17 cellular contexts compared by ENCODE assay signal in genomic region chr4:152606800-152607577, GRCh38.
DNase-seq lines count a peak whose midpoint lies in the region; ATAC-seq and TF ChIP-seq lines count a peak whose summit lies in the region.
"Had no signal": no experiment of that assay in that cellular context is flagged by ENCODE, and none has a peak within 500 bp of the region (broad histone marks: within the 10 kb centered on the region; RNA-seq: fewer than 3 reads in every experiment).

No MANE protein-coding gene starts in this region.

- no peak overlapping the region for H3K9ac ChIP-seq in PC-3 (ENCODE audit: low read length)

- H3K9me3 ChIP-seq in HEK293 (ENCODE audit: control insufficient read depth, insufficient read depth, low read depth, low read length) (no peaks in the 10 kb centered on the region), PC-3 (ENCODE audit: low read length) (no peaks in the 10 kb centered on the region), neuron (ENCODE audit: low read length) (peaks cover 3% of the 10 kb centered on the region)
- H3K9me3 ChIP-seq: spleen, testis had no signal

- no peaks in the 10 kb centered on the region for H3K27me3 ChIP-seq in PC-3 (ENCODE audit: low read length)
- peaks cover 3% of the 10 kb centered on the region for H3K27me3 ChIP-seq in neuron (ENCODE audit: insufficient read depth, low read length)
- H3K27me3 ChIP-seq: spleen, testis had no signal

- peak overlapping the region; percentile 72 for H3K4me2 ChIP-seq in PC-3 (ENCODE audit: low read length)

- DNase-seq in PC-3 (peak; percentile 52), epithelial cell of esophagus (ENCODE audit: low read depth) (peak; percentile 40), left cardiac atrium (no peak), NAMALWA (ENCODE audit: low spot score) (no peak)
- DNase-seq: activated CD4-positive, alpha-beta T cell treated with anti-CD3 and anti-CD28 coated beads for 1 hour; activated T-cell treated with anti-CD3 and anti-CD28 coated beads, Interleukin-2, amount 50 U/mL, for 48 hours; effector CD8-positive, alpha-beta T cell; GDM1; NCI-H774; SIG-M5; spleen; testis had no signal

- POLR2A ChIA-PET in HEK293 (lab: Yijun Ruan, JAX) (no interaction called here), PC-3 (lab: Charles Lee; ENCODE audit: unreplicated experiment) (interaction anchor here (0.6 kb wide), 1 partner anchor 53 kb away, joined by 3 read pairs; no protein-coding TSS in a partner anchor)

- H3K79me2 ChIP-seq in PC-3 (ENCODE audit: low read length): no peaks in the 10 kb centered on the region

- H3K9me2 ChIP-seq in PC-3 (replicated peaks; ENCODE audit: low read length): no peaks in the 10 kb centered on the region

- no TSS peak for BruUV-seq in PC-3 (replicated peaks; lab: Mats Ljungman, UMichigan)

- CTCF ChIA-PET in HEK293 (lab: Yijun Ruan, JAX) (interaction anchor here (0.7 kb wide), 1 partner anchor 102 kb away, joined by 3 read pairs; no protein-coding TSS in a partner anchor), PC-3 (lab: Charles Lee) (interaction anchor here (0.5 kb wide), 1 partner anchor 39 kb away, joined by 7 read pairs; no protein-coding TSS in a partner anchor)

- H3F3A ChIP-seq in PC-3 (ENCODE audit: low read length, unreplicated experiment): no peaks in the 10 kb centered on the region

- H4K20me1 ChIP-seq in PC-3 (ENCODE audit: low read length): no peaks in the 10 kb centered on the region

- H3K27ac ChIP-seq in HEK293 (ENCODE audit: extremely low read depth, low read depth, low read length) (no peak overlapping the region), PC-3 (ENCODE audit: low read length) (no peak overlapping the region)
- H3K27ac ChIP-seq: spleen, testis had no signal

- no peak for TF ChIP-seq CTCF in HEK293 (tag by site-specific recombination; IDR thresholded peaks at IDR 0.05)
- no peak for TF ChIP-seq CTCF in PC-3 (conservative IDR thresholded peaks at IDR 0.05; ENCODE audit: low read depth, low read length)
- TF ChIP-seq CTCF in epithelial cell of esophagus (IDR thresholded peaks at IDR 0.05; ENCODE audit: insufficient read depth, low read depth, low read length, missing control alignments): peak; percentile 1

- intact Hi-C loops in PC-3 (cut with micrococcal nuclease) (no loop called here), left cardiac atrium (cut with DNase I) (no loop called here)

- H3K36me3 ChIP-seq in HEK293 (ENCODE audit: control insufficient read depth in 2 of 2, insufficient read depth in 1 of 2, low read length in 2 of 2): no peaks in the 10 kb centered on the region
- H3K36me3 ChIP-seq in PC-3 (ENCODE audit: low read depth, low read length): no peaks in the 10 kb centered on the region
- H3K36me3 ChIP-seq in neuron (ENCODE audit: insufficient read depth, low read length): no peaks in the 10 kb centered on the region
- H3K36me3 ChIP-seq: spleen had no signal

- ATAC-seq in PC-3 (peak; percentile 93), left cardiac atrium (no peak), GM18868 (IDR thresholded peaks at IDR 0.05; ENCODE audit: unreplicated experiment) (no peak), HG03457 (IDR thresholded peaks at IDR 0.05; ENCODE audit: unreplicated experiment) (no peak)
- ATAC-seq: left lobe of liver had no signal

- H2AFZ ChIP-seq in PC-3 (ENCODE audit: low read length): peak overlapping the region; percentile 63
- peak overlapping the region; percentile 64 for H2AFZ ChIP-seq in neuron (ENCODE audit: low read depth, low read length)

- H3K4me1 ChIP-seq in HEK293 (ENCODE audit: control insufficient read depth, insufficient read depth, low read length): peaks cover 3% of the 10 kb centered on the region; the same call in 1 of the 2 replicates
- peaks cover 9% of the 10 kb centered on the region for H3K4me1 ChIP-seq in PC-3 (ENCODE audit: insufficient read depth, low read length)
- peaks cover 25% of the 10 kb centered on the region for H3K4me1 ChIP-seq in neuron (ENCODE audit: insufficient read depth, low read length)
- H3K4me1 ChIP-seq: testis had no signal

- no peak overlapping the region for H3K4me3 ChIP-seq in HEK293 (ENCODE audit: low read depth, low read length)
- peak overlapping the region; percentile 40; the same call in 1 of the 2 replicates for H3K4me3 ChIP-seq in PC-3 (ENCODE audit: low read length)
- H3K4me3 ChIP-seq in epithelial cell of esophagus (ENCODE audit: low read length): no peak overlapping the region
- H3K4me3 ChIP-seq in neuron (ENCODE audit: low read length): peak overlapping the region; percentile 15
- H3K4me3 ChIP-seq: spleen, testis had no signal

TF ChIP-seq in HEK293, 187 proteins besides CTCF, POLR2A, EP300 and RAD21:
- TF ChIP-seq BCL11B (tag by site-specific recombination; IDR thresholded peaks at IDR 0.05; ENCODE audit: low read depth): no peak
- no peak for TF ChIP-seq ZNF610 (tag by site-specific recombination; IDR thresholded peaks at IDR 0.05; ENCODE audit: borderline replicate concordance)
- no peak for TF ChIP-seq ZNF623 (tag by site-specific recombination; IDR thresholded peaks at IDR 0.05)
- TF ChIP-seq, protein P1, sequence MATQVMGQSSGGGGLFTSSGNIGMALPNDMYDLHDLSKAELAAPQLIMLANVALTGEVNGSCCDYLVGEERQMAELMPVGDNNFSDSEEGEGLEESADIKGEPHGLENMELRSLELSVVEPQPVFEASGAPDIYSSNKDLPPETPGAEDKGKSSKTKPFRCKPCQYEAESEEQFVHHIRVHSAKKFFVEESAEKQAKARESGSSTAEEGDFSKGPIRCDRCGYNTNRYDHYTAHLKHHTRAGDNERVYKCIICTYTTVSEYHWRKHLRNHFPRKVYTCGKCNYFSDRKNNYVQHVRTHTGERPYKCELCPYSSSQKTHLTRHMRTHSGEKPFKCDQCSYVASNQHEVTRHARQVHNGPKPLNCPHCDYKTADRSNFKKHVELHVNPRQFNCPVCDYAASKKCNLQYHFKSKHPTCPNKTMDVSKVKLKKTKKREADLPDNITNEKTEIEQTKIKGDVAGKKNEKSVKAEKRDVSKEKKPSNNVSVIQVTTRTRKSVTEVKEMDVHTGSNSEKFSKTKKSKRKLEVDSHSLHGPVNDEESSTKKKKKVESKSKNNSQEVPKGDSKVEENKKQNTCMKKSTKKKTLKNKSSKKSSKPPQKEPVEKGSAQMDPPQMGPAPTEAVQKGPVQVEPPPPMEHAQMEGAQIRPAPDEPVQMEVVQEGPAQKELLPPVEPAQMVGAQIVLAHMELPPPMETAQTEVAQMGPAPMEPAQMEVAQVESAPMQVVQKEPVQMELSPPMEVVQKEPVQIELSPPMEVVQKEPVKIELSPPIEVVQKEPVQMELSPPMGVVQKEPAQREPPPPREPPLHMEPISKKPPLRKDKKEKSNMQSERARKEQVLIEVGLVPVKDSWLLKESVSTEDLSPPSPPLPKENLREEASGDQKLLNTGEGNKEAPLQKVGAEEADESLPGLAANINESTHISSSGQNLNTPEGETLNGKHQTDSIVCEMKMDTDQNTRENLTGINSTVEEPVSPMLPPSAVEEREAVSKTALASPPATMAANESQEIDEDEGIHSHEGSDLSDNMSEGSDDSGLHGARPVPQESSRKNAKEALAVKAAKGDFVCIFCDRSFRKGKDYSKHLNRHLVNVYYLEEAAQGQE (tag by site-specific recombination; IDR thresholded peaks at IDR 0.05): peak; percentile 61; the same call in 1 of the 2 replicates
- no peak for TF ChIP-seq ZNF274 (IDR thresholded peaks at IDR 0.05; ENCODE audit: low read length)
- no peak for TF ChIP-seq ZNF274 (tag by site-specific recombination; IDR thresholded peaks at IDR 0.05; ENCODE audit: borderline replicate concordance)
- TF ChIP-seq BCL11A (tag by site-specific recombination; IDR thresholded peaks at IDR 0.05; ENCODE audit: low read depth): no peak
- TF ChIP-seq ZBTB17 (tag by site-specific recombination; IDR thresholded peaks at IDR 0.05): 0 out of 2 replicates have a peak, but pooled peaks have one; percentile 20
- TF ChIP-seq ZNF843 (tag by site-specific recombination; IDR thresholded peaks at IDR 0.05): no peak
- no peak for TF ChIP-seq ZNF521 (tag by site-specific recombination; IDR thresholded peaks at IDR 0.05)

Comparison
In these comparisons a context has a peak if more than half of its experiments do, and no peak if none do; other contexts are left out.
1. H3K4me3 ChIP-seq: peak in PC-3 (single experiment) and neuron (single experiment); none in HEK293 (single experiment) and epithelial cell of esophagus (single experiment).
2. DNase-seq: peak in PC-3 (single experiment) and epithelial cell of esophagus (single experiment); none in left cardiac atrium (single experiment) and NAMALWA (single experiment).